Comparison of ENCODE assay signal across 14 cellular contexts in genomic region chr12:122928033-122928890, GRCh38.
"Had no signal": no experiment of that assay in that cellular context is flagged by ENCODE, and none has a peak within 500 bp of the region (broad histone marks: within the 10 kb centered on the region; RNA-seq: fewer than 3 reads in every experiment).

No MANE protein-coding gene starts in this region.

- H3K4me3 Mint-ChIP-seq: activated naive CD4-positive, alpha-beta T cell treated with anti-CD3 and anti-CD28 coated beads, Interleukin-2, amount 10 ng/mL, durations not matched to agents 7 days and 5 days; activated T-helper 17 cell treated with anti-CD3 and anti-CD28 coated beads, Interleukin-2, amount 50 U/mL, for 72 hours; brain; mesothelial cell of epicardium; naive thymus-derived CD4-positive, alpha-beta T cell had no signal

- H3K36me3 ChIP-seq: lower lobe of right lung, thoracic aorta had no signal

- H3K4me3 ChIP-seq: lower lobe of right lung, stomach, thoracic aorta had no signal

- H3K27ac Mint-ChIP-seq: activated naive CD4-positive, alpha-beta T cell treated with anti-CD3 and anti-CD28 coated beads, Interleukin-2, amount 10 ng/mL, durations not matched to agents 7 days and 5 days; activated T-helper 17 cell treated with anti-CD3 and anti-CD28 coated beads, Interleukin-2, amount 50 U/mL, for 72 hours; naive thymus-derived CD4-positive, alpha-beta T cell had no signal

- H3K27me3 Mint-ChIP-seq: activated T-helper 17 cell treated with anti-CD3 and anti-CD28 coated beads, Interleukin-2, amount 50 U/mL, for 72 hours; brain; naive thymus-derived CD4-positive, alpha-beta T cell had no signal

- H3K9me3 Mint-ChIP-seq: activated naive CD4-positive, alpha-beta T cell treated with anti-CD3 and anti-CD28 coated beads, Interleukin-2, amount 10 ng/mL, durations not matched to agents 7 days and 5 days; activated T-helper 17 cell treated with anti-CD3 and anti-CD28 coated beads, Interleukin-2, amount 50 U/mL, for 72 hours; brain; mesothelial cell of epicardium; naive thymus-derived CD4-positive, alpha-beta T cell had no signal

- H3K4me1 Mint-ChIP-seq: activated T-helper 17 cell treated with anti-CD3 and anti-CD28 coated beads, Interleukin-2, amount 50 U/mL, for 72 hours had no signal

- H3K36me3 Mint-ChIP-seq: activated naive CD4-positive, alpha-beta T cell treated with anti-CD3 and anti-CD28 coated beads, Interleukin-2, amount 10 ng/mL, durations not matched to agents 7 days and 5 days; mesothelial cell of epicardium had no signal

- H3K27ac ChIP-seq: lower lobe of right lung, thoracic aorta had no signal

- ATAC-seq: activated T-helper 17 cell treated with anti-CD3 and anti-CD28 coated beads, Interleukin-2, amount 50 U/mL, for 72 hours; naive thymus-derived CD4-positive, alpha-beta T cell; sciatic nerve had no signal

- H3K27me3 ChIP-seq: stomach had no signal

- H3K9me3 ChIP-seq: lower lobe of right lung, stomach, thoracic aorta had no signal

- H3K4me1 ChIP-seq: lower lobe of right lung, stomach had no signal

- DNase-seq: activated CD4-positive, alpha-beta T cell treated with anti-CD3 and anti-CD28 coated beads for 4 hours; activated CD8-positive, alpha-beta memory T cell treated with anti-CD3 and anti-CD28 coated beads for 24 hours; activated naive CD4-positive, alpha-beta T cell treated with anti-CD3 and anti-CD28 coated beads, Interleukin-2, amount 10 ng/mL, durations not matched to agents 7 days and 5 days; amniotic stem cell; hypothalamus; lower lobe of right lung; naive thymus-derived CD4-positive, alpha-beta T cell; stimulated activated CD4-positive, alpha-beta T cell treated with anti-CD3 and anti-CD28 coated beads, Interleukin-12 subunit alpha, Interleukin-12 subunit beta, amount 100 ng/mL, for 4 hours; stomach had no signal
